In genomic region chr5:132771559-132771998, GRCh38 we compare ENCODE assay signal across 11 cellular contexts. TPM values are rescaled to one million over a fixed set of nuclear protein-coding genes. Genes with fewer than 3 reads are reported as not detected.
A peak's percentile ranks its signal among the peaks of the same experiment; 100 is the strongest.
DNase-seq lines count a peak whose midpoint lies in the region; ATAC-seq and TF ChIP-seq lines count a peak whose summit lies in the region.
"Had no signal": no experiment of that assay in that cellular context is flagged by ENCODE, and none has a peak within 500 bp of the region (broad histone marks: within the 10 kb centered on the region; RNA-seq: fewer than 3 reads in every experiment).

No MANE protein-coding gene starts in this region.

- no peaks in the 10 kb centered on the region for H3K9me3 Mint-ChIP-seq in activated naive CD8-positive, alpha-beta T cell treated with anti-CD3 and anti-CD28 coated beads, Interleukin-2, amount 10 ng/mL, durations not matched to agents 7 days and 5 days
- no peaks in the 10 kb centered on the region for H3K9me3 Mint-ChIP-seq in activated naive CD8-positive, alpha-beta T cell treated with anti-CD3 and anti-CD28 coated beads, Interleukin-2, amount 50 U/mL, for 24 hours
- no peaks in the 10 kb centered on the region for H3K9me3 Mint-ChIP-seq in activated CD8-positive, alpha-beta T cell treated with anti-CD3 and anti-CD28 coated beads, Interleukin-2, amount 10 ng/mL, durations not matched to agents 7 days and 5 days (ENCODE audit: insufficient read depth)

- no peak overlapping the region for H3K23ac ChIP-seq in mesendoderm (ENCODE audit: low read length)

- H3K9me3 ChIP-seq in esophagus squamous epithelium, result no peaks in the 10 kb centered on the region
- H3K9me3 ChIP-seq: prostate gland had no signal

- no peak for ATAC-seq in activated naive CD8-positive, alpha-beta T cell treated with anti-CD3 and anti-CD28 coated beads, Interleukin-2, amount 10 ng/mL, durations not matched to agents 7 days and 5 days (ENCODE audit: low read depth)
- no peak for ATAC-seq in activated naive CD8-positive, alpha-beta T cell treated with anti-CD3 and anti-CD28 coated beads, Interleukin-2, amount 50 U/mL, for 24 hours
- no peak for ATAC-seq in activated CD8-positive, alpha-beta T cell treated with anti-CD3 and anti-CD28 coated beads, Interleukin-2, amount 10 ng/mL, durations not matched to agents 7 days and 5 days
- no peak for ATAC-seq in HG02938 (IDR thresholded peaks at IDR 0.05; ENCODE audit: unreplicated experiment)
- ATAC-seq: T-helper 17 cell had no signal

- no peak overlapping the region for H2BK15ac ChIP-seq in mesendoderm (replicated peaks; ENCODE audit: low read depth)

- DNase-seq in activated naive CD8-positive, alpha-beta T cell treated with anti-CD3 and anti-CD28 coated beads, Interleukin-2, amount 10 ng/mL, durations not matched to agents 7 days and 5 days, result peak; percentile 4
- no peak for DNase-seq in activated naive CD8-positive, alpha-beta T cell treated with anti-CD3 and anti-CD28 coated beads, Interleukin-2, amount 50 U/mL, for 24 hours
- DNase-seq in esophagus squamous epithelium (lab: John Stamatoyannopoulos, UW), result no peak
- peak; percentile 91 for DNase-seq in mesendoderm
- DNase-seq in 8988T, result no peak
- no peak for DNase-seq in DMS79 (lab: John Stamatoyannopoulos, UW)
- no peak for DNase-seq in activated CD8-positive, alpha-beta T cell treated with anti-CD3 and anti-CD28 coated beads, Interleukin-2, amount 10 ng/mL, durations not matched to agents 7 days and 5 days
- DNase-seq: NCI-H2107, T-helper 17 cell had no signal

- H3K4me1 ChIP-seq in esophagus squamous epithelium, result peaks cover 39 to 91% (median 42%) of the 10 kb centered on the region in 3 donors
- peaks cover 3% of the 10 kb centered on the region for H3K4me1 ChIP-seq in mesendoderm (ENCODE audit: control insufficient read depth, low read depth, low read length)
- H3K4me1 ChIP-seq: prostate gland had no signal

- H3K4me3 ChIP-seq in esophagus squamous epithelium (no peak overlapping the region), mesendoderm (ENCODE audit: low read length) (no peak overlapping the region)
- H3K4me3 ChIP-seq: prostate gland had no signal

- H3K9ac ChIP-seq in mesendoderm (ENCODE audit: low read length), result no peak overlapping the region

- H3K4me3 Mint-ChIP-seq in activated naive CD8-positive, alpha-beta T cell treated with anti-CD3 and anti-CD28 coated beads, Interleukin-2, amount 10 ng/mL, durations not matched to agents 7 days and 5 days, result no peak overlapping the region
- no peak overlapping the region for H3K4me3 Mint-ChIP-seq in activated naive CD8-positive, alpha-beta T cell treated with anti-CD3 and anti-CD28 coated beads, Interleukin-2, amount 50 U/mL, for 24 hours
- H3K4me3 Mint-ChIP-seq in activated CD8-positive, alpha-beta T cell treated with anti-CD3 and anti-CD28 coated beads, Interleukin-2, amount 10 ng/mL, durations not matched to agents 7 days and 5 days, result no peak overlapping the region
- H3K4me3 Mint-ChIP-seq: T-helper 17 cell had no signal

- no peak overlapping the region for H3K4ac ChIP-seq in mesendoderm (ENCODE audit: low read depth, low read length)

- H3K79me1 ChIP-seq in mesendoderm (ENCODE audit: low read length), result no peaks in the 10 kb centered on the region

- POLR2A ChIA-PET in activated naive CD8-positive, alpha-beta T cell treated with anti-CD3 and anti-CD28 coated beads, Interleukin-2, amount 10 ng/mL, durations not matched to agents 7 days and 5 days (lab: Charles Lee), result no interaction called here
- POLR2A ChIA-PET in activated CD8-positive, alpha-beta T cell treated with anti-CD3 and anti-CD28 coated beads, Interleukin-2, amount 10 ng/mL, durations not matched to agents 7 days and 5 days (lab: Charles Lee), result no interaction called here

- H2BK120ac ChIP-seq in mesendoderm (ENCODE audit: low read depth, low read length), result no peak overlapping the region

- no peak overlapping the region for H2AK5ac ChIP-seq in mesendoderm (ENCODE audit: low read length)

- CTCF ChIA-PET in activated CD8-positive, alpha-beta T cell treated with anti-CD3 and anti-CD28 coated beads, Interleukin-2, amount 10 ng/mL, durations not matched to agents 7 days and 5 days (lab: Charles Lee), result no interaction called here

- peaks cover 9% of the 10 kb centered on the region for H3K4me1 Mint-ChIP-seq in activated naive CD8-positive, alpha-beta T cell treated with anti-CD3 and anti-CD28 coated beads, Interleukin-2, amount 10 ng/mL, durations not matched to agents 7 days and 5 days
- H3K4me1 Mint-ChIP-seq in activated naive CD8-positive, alpha-beta T cell treated with anti-CD3 and anti-CD28 coated beads, Interleukin-2, amount 50 U/mL, for 24 hours, result no peaks in the 10 kb centered on the region
- peaks cover 6% of the 10 kb centered on the region for H3K4me1 Mint-ChIP-seq in activated CD8-positive, alpha-beta T cell treated with anti-CD3 and anti-CD28 coated beads, Interleukin-2, amount 10 ng/mL, durations not matched to agents 7 days and 5 days (ENCODE audit: low read depth)

- H3K27ac ChIP-seq in esophagus squamous epithelium (peak overlapping the region in 3 of 4 donors; percentile 48 to 71 (median 62)), mesendoderm (ENCODE audit: low read depth, low read length) (no peak overlapping the region)
- H3K27ac ChIP-seq: prostate gland had no signal

- no peak overlapping the region for H3K56ac ChIP-seq in mesendoderm (ENCODE audit: low read length)

- TF ChIP-seq CTCF in esophagus squamous epithelium (IDR thresholded peaks at IDR 0.05), result no peak

- no peak overlapping the region for H4K8ac ChIP-seq in mesendoderm (ENCODE audit: low read depth, low read length)

- no peaks in the 10 kb centered on the region for H3K27me3 ChIP-seq in esophagus squamous epithelium
- no peaks in the 10 kb centered on the region for H3K27me3 ChIP-seq in mesendoderm (ENCODE audit: insufficient read depth, low read length, poor library complexity)

- no peak overlapping the region for H3K4me2 ChIP-seq in mesendoderm (ENCODE audit: low read length)

- H3K79me2 ChIP-seq in mesendoderm (ENCODE audit: control insufficient read depth, insufficient read depth, low read length), result no peaks in the 10 kb centered on the region

- no peak overlapping the region for H2BK5ac ChIP-seq in mesendoderm (ENCODE audit: low read length)

- 61 to 80% methylated on average over 4 of the region's 8 CpGs for WGBS in esophagus squamous epithelium, 2 donors
- WGBS in mesendoderm (ENCODE audit: extremely low coverage, insufficient coverage, low lambda C conversion rate), result no CpG with 5 or more reads among the region's 8 CpGs

- no peaks in the 10 kb centered on the region for H3K27me3 Mint-ChIP-seq in activated naive CD8-positive, alpha-beta T cell treated with anti-CD3 and anti-CD28 coated beads, Interleukin-2, amount 10 ng/mL, durations not matched to agents 7 days and 5 days
- H3K27me3 Mint-ChIP-seq in activated naive CD8-positive, alpha-beta T cell treated with anti-CD3 and anti-CD28 coated beads, Interleukin-2, amount 50 U/mL, for 24 hours, result peaks cover 2% of the 10 kb centered on the region
- H3K27me3 Mint-ChIP-seq in activated CD8-positive, alpha-beta T cell treated with anti-CD3 and anti-CD28 coated beads, Interleukin-2, amount 10 ng/mL, durations not matched to agents 7 days and 5 days (ENCODE audit: low read depth), result peaks cover 13% of the 10 kb centered on the region

- no peak overlapping the region for H3K18ac ChIP-seq in mesendoderm (ENCODE audit: low read length)

- no peak overlapping the region for H3K27ac Mint-ChIP-seq in activated naive CD8-positive, alpha-beta T cell treated with anti-CD3 and anti-CD28 coated beads, Interleukin-2, amount 10 ng/mL, durations not matched to agents 7 days and 5 days
- no peak overlapping the region for H3K27ac Mint-ChIP-seq in activated naive CD8-positive, alpha-beta T cell treated with anti-CD3 and anti-CD28 coated beads, Interleukin-2, amount 50 U/mL, for 24 hours
- H3K27ac Mint-ChIP-seq in activated CD8-positive, alpha-beta T cell treated with anti-CD3 and anti-CD28 coated beads, Interleukin-2, amount 10 ng/mL, durations not matched to agents 7 days and 5 days, result no peak overlapping the region
- H3K27ac Mint-ChIP-seq: T-helper 17 cell had no signal

- H3K36me3 Mint-ChIP-seq in activated naive CD8-positive, alpha-beta T cell treated with anti-CD3 and anti-CD28 coated beads, Interleukin-2, amount 10 ng/mL, durations not matched to agents 7 days and 5 days, result no peaks in the 10 kb centered on the region
- H3K36me3 Mint-ChIP-seq in activated naive CD8-positive, alpha-beta T cell treated with anti-CD3 and anti-CD28 coated beads, Interleukin-2, amount 50 U/mL, for 24 hours (ENCODE audit: low read depth), result no peaks in the 10 kb centered on the region
- H3K36me3 Mint-ChIP-seq in activated CD8-positive, alpha-beta T cell treated with anti-CD3 and anti-CD28 coated beads, Interleukin-2, amount 10 ng/mL, durations not matched to agents 7 days and 5 days (ENCODE audit: low read depth), result no peaks in the 10 kb centered on the region

- H3K36me3 ChIP-seq in esophagus squamous epithelium (no peaks in the 10 kb centered on the region), mesendoderm (ENCODE audit: control insufficient read depth, insufficient read depth, low read length) (no peaks in the 10 kb centered on the region)
- H3K36me3 ChIP-seq: prostate gland had no signal

- intact Hi-C loops in esophagus squamous epithelium (cut with DNase I), result no loop called here

- no peak for TF ChIP-seq POLR2A in esophagus squamous epithelium (IDR thresholded peaks at IDR 0.05)

- no peak overlapping the region for H4K5ac ChIP-seq in mesendoderm (ENCODE audit: low read length)

RNA-seq across cellular contexts. Expression of gene SEPTIN8, which starts 5.5 kb away (rescaled TPM):
- 10 to 100 TPM; 39.2 to 40.4 TPM for total RNA-seq in activated naive CD8-positive, alpha-beta T cell treated with anti-CD3 and anti-CD28 coated beads, Interleukin-2, amount 10 ng/mL, durations not matched to agents 7 days and 5 days
- total RNA-seq in esophagus squamous epithelium, result 10 to 100 TPM; 31.9 to 44.9 (median 38.3) TPM
- 13.7 TPM for polyA plus RNA-seq in mesendoderm (2013, experiment 1 of 2)
- 14.3 TPM for polyA plus RNA-seq in mesendoderm (2013, experiment 2 of 2)
- 10 to 100 TPM; 35.1 to 35.3 TPM for total RNA-seq in activated CD8-positive, alpha-beta T cell treated with anti-CD3 and anti-CD28 coated beads, Interleukin-2, amount 10 ng/mL, durations not matched to agents 7 days and 5 days

RNA-seq across cellular contexts. Expression of gene CCNI2, which starts 24.4 kb away (rescaled TPM):
- 10 to 100 TPM in 1 of 2 experiments, 1 to 10 TPM in 1; 8.9 to 12.4 TPM for total RNA-seq in activated naive CD8-positive, alpha-beta T cell treated with anti-CD3 and anti-CD28 coated beads, Interleukin-2, amount 10 ng/mL, durations not matched to agents 7 days and 5 days
- under 1 TPM in 2 of 4 donors, not detected in 2; 0.19 to 0.29 TPM for total RNA-seq in esophagus squamous epithelium
- 0.34 TPM for polyA plus RNA-seq in mesendoderm (2013, experiment 1 of 2)
- 0.45 TPM for polyA plus RNA-seq in mesendoderm (2013, experiment 2 of 2)
- 1 to 10 TPM; 8.3 to 9.5 TPM for total RNA-seq in activated CD8-positive, alpha-beta T cell treated with anti-CD3 and anti-CD28 coated beads, Interleukin-2, amount 10 ng/mL, durations not matched to agents 7 days and 5 days

RNA-seq across cellular contexts. Expression of gene KIF3A, which starts 34.2 kb away (rescaled TPM):
- 10 to 100 TPM; 16.8 to 19.3 TPM for total RNA-seq in activated naive CD8-positive, alpha-beta T cell treated with anti-CD3 and anti-CD28 coated beads, Interleukin-2, amount 10 ng/mL, durations not matched to agents 7 days and 5 days
- total RNA-seq in esophagus squamous epithelium, result 1 to 10 TPM; 2.2 to 7.6 (median 4.6) TPM
- 7.3 TPM for polyA plus RNA-seq in mesendoderm (2013, experiment 1 of 2)
- polyA plus RNA-seq in mesendoderm (2013, experiment 2 of 2), result 6.7 TPM
- 10 to 100 TPM; 14.0 to 15.7 TPM for total RNA-seq in activated CD8-positive, alpha-beta T cell treated with anti-CD3 and anti-CD28 coated beads, Interleukin-2, amount 10 ng/mL, durations not matched to agents 7 days and 5 days

RNA-seq across cellular contexts. Expression of gene SOWAHA, which starts 41.5 kb away (rescaled TPM):
- not detected for total RNA-seq in activated naive CD8-positive, alpha-beta T cell treated with anti-CD3 and anti-CD28 coated beads, Interleukin-2, amount 10 ng/mL, durations not matched to agents 7 days and 5 days
- under 1 TPM in 2 of 4 donors, not detected in 2; 0.13 to 0.45 TPM for total RNA-seq in esophagus squamous epithelium
- polyA plus RNA-seq in mesendoderm (2013, experiment 1 of 2), result 0.04 TPM
- polyA plus RNA-seq in mesendoderm (2013, experiment 2 of 2), result 0.01 TPM
- not detected for total RNA-seq in activated CD8-positive, alpha-beta T cell treated with anti-CD3 and anti-CD28 coated beads, Interleukin-2, amount 10 ng/mL, durations not matched to agents 7 days and 5 days
- total RNA-seq: T-helper 17 cell had no signal

RNA-seq across cellular contexts. Expression of gene SHROOM1, which starts 58.9 kb away (rescaled TPM):
- total RNA-seq in activated naive CD8-positive, alpha-beta T cell treated with anti-CD3 and anti-CD28 coated beads, Interleukin-2, amount 10 ng/mL, durations not matched to agents 7 days and 5 days, result 1 to 10 TPM; 4.0 to 6.3 TPM
- total RNA-seq in esophagus squamous epithelium, result 10 to 100 TPM in 1 of 4 donors, 1 to 10 TPM in 3; 2.7 to 10.7 (median 3.7) TPM
- 1.6 TPM for polyA plus RNA-seq in mesendoderm (2013, experiment 1 of 2)
- 1.8 TPM for polyA plus RNA-seq in mesendoderm (2013, experiment 2 of 2)
- total RNA-seq in activated CD8-positive, alpha-beta T cell treated with anti-CD3 and anti-CD28 coated beads, Interleukin-2, amount 10 ng/mL, durations not matched to agents 7 days and 5 days, result 1 to 10 TPM; 2.9 to 3.3 TPM

Comparison
In these comparisons a context has a peak if more than half of its experiments do, and no peak if none do; other contexts are left out.
1. DNase-seq: peak in activated naive CD8-positive, alpha-beta T cell treated with anti-CD3 and anti-CD28 coated beads, Interleukin-2, amount 10 ng/mL, durations not matched to agents 7 days and 5 days (single experiment) and mesendoderm (single experiment); none in activated naive CD8-positive, alpha-beta T cell treated with anti-CD3 and anti-CD28 coated beads, Interleukin-2, amount 50 U/mL, for 24 hours (single experiment), esophagus squamous epithelium (single experiment), 8988T (single experiment), DMS79 (single experiment) and activated CD8-positive, alpha-beta T cell treated with anti-CD3 and anti-CD28 coated beads, Interleukin-2, amount 10 ng/mL, durations not matched to agents 7 days and 5 days (single experiment).
2. RNA of gene CCNI2, which starts 24.4 kb away (total RNA-seq): 8.9 to 12.4 TPM in activated naive CD8-positive, alpha-beta T cell treated with anti-CD3 and anti-CD28 coated beads, Interleukin-2, amount 10 ng/mL, durations not matched to agents 7 days and 5 days and 8.3 to 9.5 TPM in activated CD8-positive, alpha-beta T cell treated with anti-CD3 and anti-CD28 coated beads, Interleukin-2, amount 10 ng/mL, durations not matched to agents 7 days and 5 days; 0.19 to 0.29 TPM in esophagus squamous epithelium; every median in the first group is over 4 times any median in the second.